In genomic region chr10:124418726-124419501, GRCh38 we compare ENCODE assay signal across 8 cellular contexts. TPM values are rescaled to one million over a fixed set of nuclear protein-coding genes. Genes with fewer than 3 reads are reported as not detected.
A peak's percentile ranks its signal among the peaks of the same experiment; 100 is the strongest.
DNase-seq lines count a peak whose midpoint lies in the region; ATAC-seq and TF ChIP-seq lines count a peak whose summit lies in the region.

Gene OAT (minus strand): TSS chr10:124418923. CDS start chr10:124412171, 6,752 bp downstream.

- DNase-seq in NCI-H187 (lab: John Stamatoyannopoulos, UW) (peak; percentile 89 to 91), left ventricle myocardium inferior (peak; percentile 97), progenitor cell of endocrine pancreas (ENCODE audit: low spot score, unreplicated experiment) (peak; percentile 95), upper lobe of right lung (peak; percentile 98)

- ATAC-seq in GM18499 (IDR thresholded peaks at IDR 0.05; ENCODE audit: insufficient read depth, unreplicated experiment), result peak; percentile 82
- peak; percentile 93 for ATAC-seq in HG02885 (IDR thresholded peaks at IDR 0.05; ENCODE audit: poor library complexity, unreplicated experiment)
- peak; percentile 99 for ATAC-seq in upper lobe of right lung

- TF ChIP-seq CTCF in left ventricle myocardium inferior (IDR thresholded peaks at IDR 0.05; ENCODE audit: borderline replicate concordance), result no peak
- TF ChIP-seq CTCF in progenitor cell of endocrine pancreas (IDR thresholded peaks at IDR 0.05; ENCODE audit: unreplicated experiment), result peak; percentile 44
- no peak for TF ChIP-seq CTCF in upper lobe of right lung (IDR thresholded peaks at IDR 0.05)

- H3K27ac Mint-ChIP-seq in progenitor cell of endocrine pancreas, result peak within 1 kb of the TSS; percentile 82

- H3K4me3 Mint-ChIP-seq in progenitor cell of endocrine pancreas (ENCODE audit: low read depth), result peak within 1 kb of the TSS; percentile 80

- H3K27me3 Mint-ChIP-seq in progenitor cell of endocrine pancreas, result peaks cover 38% of the 10 kb centered on the region

- H3K36me3 ChIP-seq in left ventricle myocardium inferior, result no peaks in the 10 kb centered on the region
- no peaks in the 10 kb centered on the region for H3K36me3 ChIP-seq in upper lobe of right lung

- H3K27ac ChIP-seq in angular gyrus (ENCODE audit: low read depth, low read length), result peak within 1 kb of the TSS; percentile 50
- H3K27ac ChIP-seq in left ventricle myocardium inferior (replicated peaks), result peak within 1 kb of the TSS; percentile 94
- H3K27ac ChIP-seq in upper lobe of right lung, result peak within 1 kb of the TSS; percentile 91

- peaks cover 14% of the 10 kb centered on the region for H3K4me1 Mint-ChIP-seq in progenitor cell of endocrine pancreas (ENCODE audit: low read depth)

- H3K9me3 ChIP-seq in left ventricle myocardium inferior (replicated peaks) (no peaks in the 10 kb centered on the region), upper lobe of right lung (no peaks in the 10 kb centered on the region)

- peaks cover 45% of the 10 kb centered on the region for H3K4me1 ChIP-seq in left ventricle myocardium inferior
- peaks cover 19% of the 10 kb centered on the region for H3K4me1 ChIP-seq in upper lobe of right lung

- no peaks in the 10 kb centered on the region for H3K36me3 Mint-ChIP-seq in progenitor cell of endocrine pancreas (ENCODE audit: insufficient read depth)

- H3K27me3 ChIP-seq in left ventricle myocardium inferior (ENCODE audit: low read depth) (peaks cover 32% of the 10 kb centered on the region), upper lobe of right lung (no peaks in the 10 kb centered on the region)

- no peaks in the 10 kb centered on the region for H3K9me3 Mint-ChIP-seq in progenitor cell of endocrine pancreas (ENCODE audit: low read depth)

- intact Hi-C loops in T-helper 2 cell treated with Interferon-gamma antibody and Interleukin-4, amounts not matched to agents 100 ng/mL and 5 ng/mL, for 36 hours (cut with micrococcal nuclease), result loop anchor here (1.0 to 2.0 kb wide), 7 partner anchors 9 to 1410 kb away; partner anchors contain the start of genes ACADSB, IKZF5 and LHPP
- intact Hi-C loops in left ventricle myocardium inferior (cut with micrococcal nuclease) (no loop called here), upper lobe of right lung (cut with DNase I) (no loop called here)

- H3K4me3 ChIP-seq in left ventricle myocardium inferior (peak within 1 kb of the TSS; percentile 99), upper lobe of right lung (peak within 1 kb of the TSS; percentile 88)

RNA-seq across cellular contexts. Expression of gene OAT, which starts in this region (rescaled TPM):
- total RNA-seq in T-helper 2 cell treated with Interferon-gamma antibody and Interleukin-4, amounts not matched to agents 100 ng/mL and 5 ng/mL, for 36 hours, result 31.2 and 34.7 TPM in 2 replicates
- total RNA-seq in left ventricle myocardium inferior, result 24.3 TPM
- 35.0 and 37.1 TPM in 2 replicates for total RNA-seq in progenitor cell of endocrine pancreas
- 55.2 TPM for total RNA-seq in upper lobe of right lung

Comparison
In these comparisons a context has a peak if more than half of its experiments do, and no peak if none do; other contexts are left out.
1. Peak in every context shown above with its lines: DNase-seq, ATAC-seq, H3K4me3 ChIP-seq and H3K27ac ChIP-seq.